12 cellular contexts compared by ENCODE assay signal in the genomic region with DNA sequence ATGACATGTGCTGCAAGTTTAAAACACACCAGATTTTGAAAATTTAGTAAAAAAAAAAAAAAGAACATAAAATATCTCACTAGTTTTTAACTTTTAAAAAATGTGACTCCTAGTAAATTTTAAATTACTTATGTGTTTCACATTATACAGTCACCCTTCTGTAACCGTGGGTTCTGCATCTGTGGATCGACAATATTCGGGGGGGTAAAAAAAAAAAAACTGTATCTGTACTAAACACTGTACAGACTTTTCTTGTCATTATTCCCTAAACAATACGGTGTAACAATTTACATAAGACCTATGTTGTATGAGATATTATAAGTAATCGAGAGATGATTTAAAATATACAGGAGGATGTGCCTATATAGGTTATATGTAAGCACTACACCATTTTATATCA. TPM values are rescaled to one million over a fixed set of nuclear protein-coding genes. Genes with fewer than 3 reads are reported as not detected.
DNase-seq lines count a peak whose midpoint lies in the region; ATAC-seq and TF ChIP-seq lines count a peak whose summit lies in the region.
"Had no signal": no experiment of that assay in that cellular context is flagged by ENCODE, and none has a peak within 500 bp of the region (broad histone marks: within the 10 kb centered on the region; RNA-seq: fewer than 3 reads in every experiment).

No MANE protein-coding gene starts in this region.

- H3K9me3 ChIP-seq in spleen: peaks cover 5 to 35% (median 31%) of the 10 kb centered on the region in 8 donors

- H3K4me1 Mint-ChIP-seq in activated CD4-positive, alpha-beta T cell treated with anti-CD3 and anti-CD28 coated beads for 36 hours: peaks cover 57% of the 10 kb centered on the region
- peaks cover 65% of the 10 kb centered on the region for H3K4me1 Mint-ChIP-seq in activated CD4-positive, alpha-beta memory T cell treated with anti-CD3 and anti-CD28 coated beads, Interleukin-2, amount 10 ng/mL, durations not matched to agents 7 days and 5 days
- H3K4me1 Mint-ChIP-seq in glutamatergic neuron (ENCODE audit: low read depth, unreplicated experiment): peaks cover 24% of the 10 kb centered on the region

- peaks cover 12% of the 10 kb centered on the region for H3K9me3 Mint-ChIP-seq in activated CD4-positive, alpha-beta T cell treated with anti-CD3 and anti-CD28 coated beads for 36 hours (ENCODE audit: low read depth)
- H3K9me3 Mint-ChIP-seq in activated CD4-positive, alpha-beta memory T cell treated with anti-CD3 and anti-CD28 coated beads, Interleukin-2, amount 10 ng/mL, durations not matched to agents 7 days and 5 days: peaks cover 27% of the 10 kb centered on the region
- H3K9me3 Mint-ChIP-seq in glutamatergic neuron (ENCODE audit: unreplicated experiment): peaks cover 18% of the 10 kb centered on the region

- WGBS in spleen, 5 donors: 76 to 88% (median 83%) methylated on average over 5 of the region's 5 CpGs

- peak overlapping the region in 7 of 8 donors; percentile 12 to 99 (median 93) for H3K4me3 ChIP-seq in spleen
- H3K4me3 ChIP-seq: A549, lung had no signal

- peaks cover 28 to 83% (median 65%) of the 10 kb centered on the region in 6 donors for H3K4me1 ChIP-seq in spleen

- no peak overlapping the region for H3K27ac Mint-ChIP-seq in activated CD4-positive, alpha-beta T cell treated with anti-CD3 and anti-CD28 coated beads for 36 hours
- no peak overlapping the region for H3K27ac Mint-ChIP-seq in activated CD4-positive, alpha-beta memory T cell treated with anti-CD3 and anti-CD28 coated beads, Interleukin-2, amount 10 ng/mL, durations not matched to agents 7 days and 5 days
- H3K27ac Mint-ChIP-seq in glutamatergic neuron (ENCODE audit: unreplicated experiment): no peak overlapping the region

- POLR2A ChIA-PET in activated CD4-positive, alpha-beta T cell treated with anti-CD3 and anti-CD28 coated beads for 36 hours (lab: Charles Lee): no interaction called here
- POLR2A ChIA-PET in activated CD4-positive, alpha-beta memory T cell treated with anti-CD3 and anti-CD28 coated beads, Interleukin-2, amount 10 ng/mL, durations not matched to agents 7 days and 5 days (lab: Charles Lee): no interaction called here

- H3K27me3 Mint-ChIP-seq in activated CD4-positive, alpha-beta T cell treated with anti-CD3 and anti-CD28 coated beads for 36 hours: no peaks in the 10 kb centered on the region
- no peaks in the 10 kb centered on the region for H3K27me3 Mint-ChIP-seq in activated CD4-positive, alpha-beta memory T cell treated with anti-CD3 and anti-CD28 coated beads, Interleukin-2, amount 10 ng/mL, durations not matched to agents 7 days and 5 days
- H3K27me3 Mint-ChIP-seq in glutamatergic neuron (ENCODE audit: unreplicated experiment): peaks cover 9% of the 10 kb centered on the region

- no peak overlapping the region for H3K27ac ChIP-seq in spleen
- H3K27ac ChIP-seq: A549 had no signal

- no peak for DNase-seq in activated CD4-positive, alpha-beta T cell treated with anti-CD3 and anti-CD28 coated beads for 36 hours
- DNase-seq in activated CD4-positive, alpha-beta T cell treated with anti-CD3 and anti-CD28 coated beads for 4 hours: no peak
- DNase-seq in activated CD4-positive, alpha-beta memory T cell treated with anti-CD3 and anti-CD28 coated beads, Interleukin-2, amount 10 ng/mL, durations not matched to agents 7 days and 5 days: no peak
- DNase-seq in glutamatergic neuron: no peak
- no peak for DNase-seq in spleen
- no peak for DNase-seq in GM20000 (ENCODE audit: low spot score)
- DNase-seq: GDM1, NCI-H1048 had no signal

- peak overlapping the region; percentile 99 for H3K4me3 Mint-ChIP-seq in activated CD4-positive, alpha-beta T cell treated with anti-CD3 and anti-CD28 coated beads for 36 hours
- peak overlapping the region; percentile 98 for H3K4me3 Mint-ChIP-seq in activated CD4-positive, alpha-beta memory T cell treated with anti-CD3 and anti-CD28 coated beads, Interleukin-2, amount 10 ng/mL, durations not matched to agents 7 days and 5 days
- peak overlapping the region; percentile 100 for H3K4me3 Mint-ChIP-seq in glutamatergic neuron (ENCODE audit: unreplicated experiment)

- CTCF ChIA-PET in activated CD4-positive, alpha-beta T cell treated with anti-CD3 and anti-CD28 coated beads for 36 hours (lab: Charles Lee): interaction anchor here (1.1 to 1.3 kb wide), 2 partner anchors 26 to 55 kb away, joined by 3 to 5 read pairs; no protein-coding TSS in a partner anchor
- CTCF ChIA-PET in activated CD4-positive, alpha-beta memory T cell treated with anti-CD3 and anti-CD28 coated beads, Interleukin-2, amount 10 ng/mL, durations not matched to agents 7 days and 5 days (lab: Charles Lee): interaction anchor here (0.9 kb wide), 1 partner anchor 102 kb away, joined by 4 read pairs; no protein-coding TSS in a partner anchor

- intact Hi-C loops in activated CD4-positive, alpha-beta T cell treated with anti-CD3 and anti-CD28 coated beads for 36 hours (cut with DNase I, micrococcal nuclease): loop anchor here in 1 of 2 experiments (10.0 kb wide), 1 partner anchor 267 kb away; no protein-coding TSS in a partner anchor
- intact Hi-C loops in spleen (cut with DNase I; ENCODE audit: low total_unique reads): no loop called here

- no peaks in the 10 kb centered on the region for H3K27me3 ChIP-seq in spleen (replicated peaks in 1 of 7)

- no peak for TF ChIP-seq POLR2A in spleen (IDR thresholded peaks at IDR 0.05)

- no peak for ATAC-seq in activated CD4-positive, alpha-beta T cell treated with anti-CD3 and anti-CD28 coated beads for 36 hours
- ATAC-seq in GM21717 (IDR thresholded peaks at IDR 0.05; ENCODE audit: unreplicated experiment): no peak
- no peak for ATAC-seq in HG02678 (IDR thresholded peaks at IDR 0.05; ENCODE audit: unreplicated experiment)
- ATAC-seq: A549 had no signal

- peaks cover 59% of the 10 kb centered on the region for H3K36me3 Mint-ChIP-seq in activated CD4-positive, alpha-beta T cell treated with anti-CD3 and anti-CD28 coated beads for 36 hours (ENCODE audit: low read depth)
- peaks cover 75% of the 10 kb centered on the region for H3K36me3 Mint-ChIP-seq in activated CD4-positive, alpha-beta memory T cell treated with anti-CD3 and anti-CD28 coated beads, Interleukin-2, amount 10 ng/mL, durations not matched to agents 7 days and 5 days (ENCODE audit: low read depth)
- peaks cover 31% of the 10 kb centered on the region for H3K36me3 Mint-ChIP-seq in glutamatergic neuron (ENCODE audit: unreplicated experiment)

- H3K36me3 ChIP-seq in spleen: peaks cover 0 to 59% (median 28%) of the 10 kb centered on the region in 6 donors

- no peak for TF ChIP-seq CTCF in glutamatergic neuron (IDR thresholded peaks at IDR 0.05; ENCODE audit: partially characterized antibody, unreplicated experiment)
- TF ChIP-seq CTCF in spleen (IDR thresholded peaks at IDR 0.05 in 8 of 11, conservative IDR thresholded peaks at IDR 0.05 in 3 of 11): no peak
- TF ChIP-seq CTCF in GM20000 (IDR thresholded peaks at IDR 0.05; ENCODE audit: extremely low read depth, missing control alignments): no peak

RNA-seq across cellular contexts. Expression of a gene that starts 3.2 kb away (rescaled TPM):
- 100 to 1,000 TPM; 259 to 390 TPM for total RNA-seq in activated CD4-positive, alpha-beta T cell treated with anti-CD3 and anti-CD28 coated beads for 36 hours
- total RNA-seq in activated CD4-positive, alpha-beta memory T cell treated with anti-CD3 and anti-CD28 coated beads, Interleukin-2, amount 10 ng/mL, durations not matched to agents 7 days and 5 days: 100 to 1,000 TPM; 210 to 216 TPM
- total RNA-seq in glutamatergic neuron (ENCODE audit: unreplicated experiment) (257 TPM), spleen (100 to 1,000 TPM; 168 to 251 (median 209) TPM)
- 100 to 1,000 TPM in 1 of 3 donors, 10 to 100 TPM in 2; 70.8 to 103 (median 91.8) TPM for polyA plus RNA-seq in spleen

RNA-seq across cellular contexts. Expression of a gene that starts 3.3 kb away (rescaled TPM):
- 10 to 100 TPM; 22.3 to 27.1 TPM for total RNA-seq in activated CD4-positive, alpha-beta T cell treated with anti-CD3 and anti-CD28 coated beads for 36 hours
- total RNA-seq in activated CD4-positive, alpha-beta memory T cell treated with anti-CD3 and anti-CD28 coated beads, Interleukin-2, amount 10 ng/mL, durations not matched to agents 7 days and 5 days: 10 to 100 TPM; 49.5 to 51.0 TPM
- 45.7 TPM for total RNA-seq in glutamatergic neuron (ENCODE audit: unreplicated experiment)
- total RNA-seq in spleen: 10 to 100 TPM in 6 of 7 donors, 1 to 10 TPM in 1; 4.4 to 16.1 (median 11.4) TPM
- 10 to 100 TPM in 2 of 3 donors, 1 to 10 TPM in 1; 7.5 to 18.8 (median 13.9) TPM for polyA plus RNA-seq in spleen

RNA-seq across cellular contexts. Expression of a gene that starts 32.7 kb away (rescaled TPM):
- 1 to 10 TPM; 3.0 to 3.1 TPM for total RNA-seq in activated CD4-positive, alpha-beta T cell treated with anti-CD3 and anti-CD28 coated beads for 36 hours
- 100 to 1,000 TPM; 184 to 186 TPM for total RNA-seq in activated CD4-positive, alpha-beta memory T cell treated with anti-CD3 and anti-CD28 coated beads, Interleukin-2, amount 10 ng/mL, durations not matched to agents 7 days and 5 days
- total RNA-seq in glutamatergic neuron (ENCODE audit: unreplicated experiment) (3.7 TPM), spleen (100 to 1,000 TPM; 304 to 893 (median 750) TPM)
- polyA plus RNA-seq in spleen: 1,000 to 10,000 TPM in 1 of 3 donors, 100 to 1,000 TPM in 2; 371 to 1,170 (median 689) TPM

RNA-seq across cellular contexts. Expression of a gene that starts 51.6 kb away (rescaled TPM):
- 10 to 100 TPM; 57.3 to 66.9 TPM for total RNA-seq in activated CD4-positive, alpha-beta T cell treated with anti-CD3 and anti-CD28 coated beads for 36 hours
- total RNA-seq in activated CD4-positive, alpha-beta memory T cell treated with anti-CD3 and anti-CD28 coated beads, Interleukin-2, amount 10 ng/mL, durations not matched to agents 7 days and 5 days: 100 to 1,000 TPM; 100 to 102 TPM
- total RNA-seq in glutamatergic neuron (ENCODE audit: unreplicated experiment) (52.7 TPM), spleen (10 to 100 TPM; 40.6 to 93.1 (median 49.9) TPM)
- 100 to 1,000 TPM; 118 to 137 (median 124) TPM for polyA plus RNA-seq in spleen

RNA-seq across cellular contexts. Expression of a gene that starts 51.7 kb away (rescaled TPM):
- under 1 TPM; 0.75 to 0.93 TPM for total RNA-seq in activated CD4-positive, alpha-beta T cell treated with anti-CD3 and anti-CD28 coated beads for 36 hours
- 1 to 10 TPM; 7.3 to 7.9 TPM for total RNA-seq in activated CD4-positive, alpha-beta memory T cell treated with anti-CD3 and anti-CD28 coated beads, Interleukin-2, amount 10 ng/mL, durations not matched to agents 7 days and 5 days
- total RNA-seq in glutamatergic neuron (ENCODE audit: unreplicated experiment): 5.5 TPM
- 1 to 10 TPM in 2 of 7 donors, under 1 TPM in 5; 0.23 to 1.1 (median 0.56) TPM for total RNA-seq in spleen
- under 1 TPM; 0.07 to 0.29 (median 0.08) TPM for polyA plus RNA-seq in spleen

Comparison
In these comparisons a context has a peak if more than half of its experiments do, and no peak if none do; other contexts are left out.
1. RNA of a gene that starts 32.7 kb away (total RNA-seq): 304 to 893 TPM in spleen and 184 to 186 TPM in activated CD4-positive, alpha-beta memory T cell treated with anti-CD3 and anti-CD28 coated beads, Interleukin-2, amount 10 ng/mL, durations not matched to agents 7 days and 5 days; 3.7 TPM in glutamatergic neuron (single experiment) and 3.0 to 3.1 TPM in activated CD4-positive, alpha-beta T cell treated with anti-CD3 and anti-CD28 coated beads for 36 hours; every median in the first group is over 10 times any median in the second.
2. Peak in every context shown above with its lines, with median percentiles within 50 percentile points of each other: H3K4me3 Mint-ChIP-seq.